ENCODE assay signal across 8 cellular contexts in genomic region chr10:21336476-21337170, GRCh38.
DNase-seq lines count a peak whose midpoint lies in the region; ATAC-seq, FAIRE-seq and TF ChIP-seq lines count a peak whose summit lies in the region.

No MANE protein-coding gene starts in this region.

- 4 to 11% methylated on average over 8 of the region's 8 CpGs for WGBS in lower leg skin, 2 donors

- H3K27me3 ChIP-seq in HUES6 (ENCODE audit: control insufficient read depth, insufficient read depth, low read length), result no peaks in the 10 kb centered on the region
- no peaks in the 10 kb centered on the region for H3K27me3 ChIP-seq in bronchial epithelial cell (ENCODE audit: control insufficient read depth, insufficient read depth, low read length)

- no peak for FAIRE-seq in bronchial epithelial cell (lab: Jason Lieb, UNC)

- H3K4me1 ChIP-seq in HUES6 (ENCODE audit: control insufficient read depth, insufficient read depth, low read length), result peaks cover 21% of the 10 kb centered on the region

- H3K27ac ChIP-seq in HUES6 (ENCODE audit: low read depth, low read length) (peak overlapping the region; percentile 84), caudate nucleus (ENCODE audit: low read depth, low read length) (no peak overlapping the region)

- H3K4me3 ChIP-seq in AG10803 (ENCODE audit: low read length), result no peak overlapping the region
- H3K4me3 ChIP-seq in HUES6 (ENCODE audit: low read depth, low read length), result peak overlapping the region; percentile 38; the same call in 1 of the 2 replicates
- no peak overlapping the region for H3K4me3 ChIP-seq in bronchial epithelial cell (ENCODE audit: low read depth, low read length)
- no peak overlapping the region for H3K4me3 ChIP-seq in lower leg skin (ENCODE audit: low read depth, poor library complexity, severe bottlenecking)

- no peak for ATAC-seq in GM21367 (IDR thresholded peaks at IDR 0.05; ENCODE audit: unreplicated experiment)

- no peaks in the 10 kb centered on the region for H3K9me3 ChIP-seq in HUES6 (ENCODE audit: control insufficient read depth, insufficient read depth, low read depth, low read length)

- peak overlapping the region; percentile 77 for H3K9ac ChIP-seq in HUES6 (ENCODE audit: low read length)

- TF ChIP-seq CTCF in AG10803 (conservative IDR thresholded peaks at IDR 0.05; ENCODE audit: low read length) (no peak), bronchial epithelial cell (IDR thresholded peaks at IDR 0.05; ENCODE audit: insufficient read depth, low read length, severe bottlenecking) (peak; percentile 13), lower leg skin (IDR thresholded peaks at IDR 0.05) (no peak)

- DNase-seq in AG10803 (ENCODE audit: low read depth), result peak; percentile 94
- DNase-seq in bronchial epithelial cell (ENCODE audit: low read depth), result peak; percentile 95
- DNase-seq in lower leg skin (ENCODE audit: low spot score in 2 of 2), result peak; percentile 81 to 89
- DNase-seq in RPMI8226, result no peak
- no peak for DNase-seq in effector CD8-positive, alpha-beta T cell (lab: John Stamatoyannopoulos, UW)
- no peak for DNase-seq in caudate nucleus (lab: John Stamatoyannopoulos, UW)

- intact Hi-C loops in lower leg skin (cut with DNase I; ENCODE audit: low total_unique reads), result no loop called here

- TF ChIP-seq POLR2A in lower leg skin (IDR thresholded peaks at IDR 0.05), result no peak

- H3K36me3 ChIP-seq in HUES6 (ENCODE audit: control insufficient read depth, insufficient read depth, low read length), result no peaks in the 10 kb centered on the region
- H3K36me3 ChIP-seq in bronchial epithelial cell (ENCODE audit: control insufficient read depth, insufficient read depth, low read length), result no peaks in the 10 kb centered on the region

Comparison
In these comparisons a context has a peak if more than half of its experiments do, and no peak if none do; other contexts are left out.
1. DNase-seq: peak in AG10803 (single experiment), bronchial epithelial cell (single experiment) and lower leg skin (2 of 2); none in RPMI8226 (single experiment), effector CD8-positive, alpha-beta T cell (single experiment) and caudate nucleus (0 of 61).